18 cellular contexts compared by ENCODE assay signal in the genomic region with DNA sequence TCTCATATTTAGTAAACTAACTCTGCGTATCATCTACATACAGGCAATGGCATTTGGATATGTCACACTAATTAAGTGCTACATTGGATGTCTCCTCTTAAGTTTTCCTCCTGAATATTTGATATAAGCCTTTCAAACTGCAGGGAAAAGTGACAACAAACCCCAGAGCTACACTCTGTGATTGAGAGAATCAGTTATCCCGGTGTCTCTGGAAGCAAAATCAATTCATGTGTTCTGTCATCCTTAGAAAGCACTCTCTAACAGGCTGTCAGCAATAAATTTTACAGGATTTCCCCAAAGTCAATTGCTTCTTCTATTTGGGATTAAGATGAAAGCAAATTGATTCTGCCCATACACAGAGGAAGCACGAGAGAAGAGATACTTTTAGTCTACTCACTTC.
DNase-seq lines count a peak whose midpoint lies in the region; ATAC-seq and TF ChIP-seq lines count a peak whose summit lies in the region.
"Had no signal": no experiment of that assay in that cellular context is flagged by ENCODE, and none has a peak within 500 bp of the region (broad histone marks: within the 10 kb centered on the region; RNA-seq: fewer than 3 reads in every experiment).

No MANE protein-coding gene starts in this region.

- H3K27me3 ChIP-seq in SU-DHL-6 (ENCODE audit: low read length) (no peaks in the 10 kb centered on the region), neural cell (ENCODE audit: insufficient read depth, low read depth, low read length) (no peaks in the 10 kb centered on the region)
- H3K27me3 ChIP-seq: BE2C, BLaER1 had no signal

- no peaks in the 10 kb centered on the region for H4K20me1 ChIP-seq in SU-DHL-6 (ENCODE audit: low read depth, low read length)
- H4K20me1 ChIP-seq in neural cell (ENCODE audit: insufficient read depth), result no peaks in the 10 kb centered on the region
- H4K20me1 ChIP-seq: BLaER1 had no signal

- H3K9me2 ChIP-seq in SU-DHL-6 (replicated peaks; ENCODE audit: insufficient read depth, low read length), result no peaks in the 10 kb centered on the region
- no peaks in the 10 kb centered on the region for H3K9me2 ChIP-seq in neural cell (ENCODE audit: insufficient read depth, low read length)

- H3K9ac ChIP-seq in SU-DHL-6 (ENCODE audit: low read length) (no peak overlapping the region), neural cell (ENCODE audit: low read length) (no peak overlapping the region)
- H3K9ac ChIP-seq: BLaER1 had no signal

- H3F3A ChIP-seq in SU-DHL-6 (ENCODE audit: insufficient read depth) (no peaks in the 10 kb centered on the region), neural cell (ENCODE audit: insufficient read depth, low read length, poor library complexity, severe bottlenecking) (peaks cover 3% of the 10 kb centered on the region)

- H3K4me3 ChIP-seq in SU-DHL-6 (ENCODE audit: insufficient read depth, low read length, poor library complexity, severe bottlenecking) (no peak overlapping the region), neural cell (ENCODE audit: low read length) (no peak overlapping the region)
- H3K4me3 ChIP-seq: BLaER1 had no signal

- TF ChIP-seq RAD21 in neural cell (conservative IDR thresholded peaks at IDR 0.05), result peak; percentile 33

- H3K79me2 ChIP-seq in SU-DHL-6 (ENCODE audit: insufficient read depth, low read length), result no peaks in the 10 kb centered on the region
- no peaks in the 10 kb centered on the region for H3K79me2 ChIP-seq in neural cell (replicated peaks; ENCODE audit: insufficient read depth, low read length)

- peak; percentile 3 for DNase-seq in NCI-H82 (lab: John Stamatoyannopoulos, UW)
- no peak for DNase-seq in NCI-H82 treated with DMSO at 0.1 percent for 48 hours (lab: John Stamatoyannopoulos, UW; ENCODE audit: unreplicated experiment)
- no peak for DNase-seq in C1 segment of cervical spinal cord (lab: John Stamatoyannopoulos, UW)
- no peak for DNase-seq in activated naive CD4-positive, alpha-beta T cell (lab: John Stamatoyannopoulos, UW)
- DNase-seq: 8988T; ACHN; BE2C; Caco-2; Calu3; CD4-positive, alpha-beta T cell; CD8-positive, alpha-beta T cell; DMS79 treated with DMSO at 0.1 percent for 48 hours; GF-D8 had no signal

- H3K36me3 ChIP-seq in SU-DHL-6 (ENCODE audit: low read length) (0 out of 2 replicates have a peak, but pooled peaks cover 3% of the 10 kb centered on the region), neural cell (ENCODE audit: insufficient read depth, low read length) (no peaks in the 10 kb centered on the region)
- H3K36me3 ChIP-seq: BE2C, BLaER1 had no signal

- H3K27ac ChIP-seq in SU-DHL-6 (ENCODE audit: low read depth, low read length) (no peak overlapping the region), neural cell (ENCODE audit: low read length) (no peak overlapping the region)
- H3K27ac ChIP-seq: BLaER1, C4-2B had no signal

- H3K9me3 ChIP-seq in SU-DHL-6 (ENCODE audit: insufficient read depth, low read length), result no peaks in the 10 kb centered on the region
- H3K9me3 ChIP-seq in neural cell (ENCODE audit: low read length), result no peaks in the 10 kb centered on the region
- H3K9me3 ChIP-seq: BE2C, BLaER1, Caco-2 had no signal

- TF ChIP-seq EP300 in neural cell (conservative IDR thresholded peaks at IDR 0.05; ENCODE audit: poor library complexity, severe bottlenecking), result peak; percentile 97

- TF ChIP-seq CTCF in SU-DHL-6 (IDR thresholded peaks at IDR 0.05; ENCODE audit: insufficient read depth, low read length, poor library complexity, severe bottlenecking), result no peak
- no peak for TF ChIP-seq CTCF in neural cell (IDR thresholded peaks at IDR 0.05; ENCODE audit: poor library complexity, severe bottlenecking)

- H3K4me2 ChIP-seq in SU-DHL-6 (ENCODE audit: low read depth, low read length, poor library complexity, severe bottlenecking) (no peak overlapping the region), neural cell (ENCODE audit: low read length) (no peak overlapping the region)
- H3K4me2 ChIP-seq: BLaER1 had no signal

- H2AFZ ChIP-seq in SU-DHL-6 (ENCODE audit: low read depth, low read length, severe bottlenecking) (peak overlapping the region; percentile 57), neural cell (ENCODE audit: low read depth, low read length) (no peak overlapping the region)

- ATAC-seq in HG03432 (IDR thresholded peaks at IDR 0.05; ENCODE audit: unreplicated experiment), result no peak
- ATAC-seq: CD8-positive, alpha-beta T cell had no signal

TF ChIP-seq in neural cell, 6 proteins besides CTCF, POLR2A, EP300 and RAD21:
- TF ChIP-seq, protein P1, sequence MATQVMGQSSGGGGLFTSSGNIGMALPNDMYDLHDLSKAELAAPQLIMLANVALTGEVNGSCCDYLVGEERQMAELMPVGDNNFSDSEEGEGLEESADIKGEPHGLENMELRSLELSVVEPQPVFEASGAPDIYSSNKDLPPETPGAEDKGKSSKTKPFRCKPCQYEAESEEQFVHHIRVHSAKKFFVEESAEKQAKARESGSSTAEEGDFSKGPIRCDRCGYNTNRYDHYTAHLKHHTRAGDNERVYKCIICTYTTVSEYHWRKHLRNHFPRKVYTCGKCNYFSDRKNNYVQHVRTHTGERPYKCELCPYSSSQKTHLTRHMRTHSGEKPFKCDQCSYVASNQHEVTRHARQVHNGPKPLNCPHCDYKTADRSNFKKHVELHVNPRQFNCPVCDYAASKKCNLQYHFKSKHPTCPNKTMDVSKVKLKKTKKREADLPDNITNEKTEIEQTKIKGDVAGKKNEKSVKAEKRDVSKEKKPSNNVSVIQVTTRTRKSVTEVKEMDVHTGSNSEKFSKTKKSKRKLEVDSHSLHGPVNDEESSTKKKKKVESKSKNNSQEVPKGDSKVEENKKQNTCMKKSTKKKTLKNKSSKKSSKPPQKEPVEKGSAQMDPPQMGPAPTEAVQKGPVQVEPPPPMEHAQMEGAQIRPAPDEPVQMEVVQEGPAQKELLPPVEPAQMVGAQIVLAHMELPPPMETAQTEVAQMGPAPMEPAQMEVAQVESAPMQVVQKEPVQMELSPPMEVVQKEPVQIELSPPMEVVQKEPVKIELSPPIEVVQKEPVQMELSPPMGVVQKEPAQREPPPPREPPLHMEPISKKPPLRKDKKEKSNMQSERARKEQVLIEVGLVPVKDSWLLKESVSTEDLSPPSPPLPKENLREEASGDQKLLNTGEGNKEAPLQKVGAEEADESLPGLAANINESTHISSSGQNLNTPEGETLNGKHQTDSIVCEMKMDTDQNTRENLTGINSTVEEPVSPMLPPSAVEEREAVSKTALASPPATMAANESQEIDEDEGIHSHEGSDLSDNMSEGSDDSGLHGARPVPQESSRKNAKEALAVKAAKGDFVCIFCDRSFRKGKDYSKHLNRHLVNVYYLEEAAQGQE (IDR thresholded peaks at IDR 0.05; ENCODE audit: borderline replicate concordance), result peak; percentile 96
- TF ChIP-seq POLR2AphosphoS5 (IDR thresholded peaks at IDR 0.05) (peak; percentile 76), SMC3 (conservative IDR thresholded peaks at IDR 0.05; ENCODE audit: poor library complexity) (peak; percentile 29), MXI1 (conservative IDR thresholded peaks at IDR 0.05; ENCODE audit: poor library complexity, severe bottlenecking) (no peak)
